Comparison of ENCODE assay signal across 25 cellular contexts in genomic region chr17:32840241-32840640, GRCh38.
"Had no signal": no experiment of that assay in that cellular context is flagged by ENCODE, and none has a peak within 500 bp of the region (broad histone marks: within the 10 kb centered on the region; RNA-seq: fewer than 3 reads in every experiment).

No MANE protein-coding gene starts in this region.

- DNase-seq: heart left ventricle; islet precursor cell; left cardiac atrium; left ventricle myocardium inferior; mesendoderm; naive B cell; natural killer cell; pancreas; posterior cingulate gyrus; retina; right cardiac atrium; stimulated activated CD4-positive, alpha-beta T cell treated with anti-CD3 and anti-CD28 coated beads, Interleukin-12 subunit alpha, Interleukin-12 subunit beta, amount 100 ng/mL, for 4 hours; stimulated activated CD4-positive, alpha-beta T cell treated with anti-CD3 and anti-CD28 coated beads, Interleukin-15, amount 100 ng/mL, for 24 hours; stimulated activated CD4-positive, alpha-beta T cell treated with anti-CD3 and anti-CD28 coated beads, Interleukin-2, amount 100 ng/mL, for 24 hours; stimulated activated CD4-positive, alpha-beta T cell treated with anti-CD3 and anti-CD28 coated beads, Interleukin-4, amount 100 ng/mL, for 1 hour; stimulated activated naive B cell treated with anti-CD40 and anti-IgM and Interleukin-4, amounts not matched to agents 10 μg/mL and 1 μg/mL and 100 μg/mL, for 72 hours; stimulated activated naive CD8-positive, alpha-beta T cell treated with anti-CD3 and anti-CD28 coated beads, Interleukin-15, Interleukin-2, amounts not matched to agents 100 U/mL and 50 U/mL, for 24 hours; stomach; testis; thyroid gland; trophoblast cell; upper lobe of right lung had no signal

- H3K27ac ChIP-seq: heart left ventricle, left ventricle myocardium inferior, pancreas, prostate gland, skin epidermis, stomach, testis, upper lobe of right lung had no signal

- H3K4me1 Mint-ChIP-seq: natural killer cell; stimulated activated naive B cell treated with anti-CD40 and anti-IgM and Interleukin-4, amounts not matched to agents 10 μg/mL and 1 μg/mL and 100 μg/mL, for 72 hours had no signal

- H3K27ac Mint-ChIP-seq: natural killer cell; stimulated activated naive B cell treated with anti-CD40 and anti-IgM and Interleukin-4, amounts not matched to agents 10 μg/mL and 1 μg/mL and 100 μg/mL, for 72 hours had no signal

- ATAC-seq: heart left ventricle; left cardiac atrium; natural killer cell; pancreas; right cardiac atrium; sciatic nerve; stimulated activated naive B cell treated with anti-CD40 and anti-IgM and Interleukin-4, amounts not matched to agents 10 μg/mL and 1 μg/mL and 100 μg/mL, for 72 hours; stimulated activated naive CD8-positive, alpha-beta T cell treated with anti-CD3 and anti-CD28 coated beads, Interleukin-15, Interleukin-2, amounts not matched to agents 100 U/mL and 50 U/mL, for 24 hours; upper lobe of right lung had no signal

- H3K9me3 Mint-ChIP-seq: natural killer cell; stimulated activated naive B cell treated with anti-CD40 and anti-IgM and Interleukin-4, amounts not matched to agents 10 μg/mL and 1 μg/mL and 100 μg/mL, for 72 hours had no signal

- H3K4me3 Mint-ChIP-seq: naive B cell; natural killer cell; stimulated activated naive B cell treated with anti-CD40 and anti-IgM and Interleukin-4, amounts not matched to agents 10 μg/mL and 1 μg/mL and 100 μg/mL, for 72 hours had no signal

- H3K36me3 Mint-ChIP-seq: naive B cell, natural killer cell had no signal
